ENCODE assay signal across 31 cellular contexts in the genomic region with DNA sequence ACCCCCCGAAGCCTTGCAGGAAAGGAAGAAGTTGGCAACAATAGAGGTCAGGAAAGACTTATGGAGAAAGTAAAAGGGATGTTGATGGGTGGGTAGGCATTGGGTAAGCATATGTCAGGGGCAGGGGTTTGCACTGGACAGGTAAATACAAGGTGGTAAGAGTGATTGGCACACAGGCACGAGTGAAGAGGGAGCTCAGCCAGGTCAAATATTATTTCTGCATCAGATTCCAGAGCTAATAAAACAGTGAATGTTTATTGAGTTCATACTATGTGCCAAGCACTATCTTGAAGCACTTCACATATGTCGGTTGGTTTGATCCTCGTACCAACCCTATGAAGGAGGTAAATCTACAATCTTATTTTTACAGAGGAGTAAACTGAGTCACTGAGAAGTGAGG. TPM values are rescaled to one million over a fixed set of nuclear protein-coding genes. Genes with fewer than 3 reads are reported as not detected.
"Had no signal": no experiment of that assay in that cellular context is flagged by ENCODE, and none has a peak within 500 bp of the region (broad histone marks: within the 10 kb centered on the region; RNA-seq: fewer than 3 reads in every experiment).

No MANE protein-coding gene starts in this region.

- H3K36me3 Mint-ChIP-seq: activated naive CD8-positive, alpha-beta T cell had no signal

- H3K9me3 Mint-ChIP-seq: activated CD8-positive, alpha-beta T cell treated with anti-CD3 and anti-CD28 coated beads for 36 hours; activated T-cell treated with anti-CD3 and anti-CD28 coated beads, Interleukin-2, amount 50 U/mL, for 4 hours; activated T-helper 17 cell treated with anti-CD3 and anti-CD28 coated beads, Interleukin-2, amount 50 U/mL, for 72 hours; central memory CD8-positive, alpha-beta T cell; dendritic cell treated with granulocyte-macrophage colony-stimulating factor and Interleukin-4, amounts not matched to agents 40 ng/mL and 50 ng/mL, for 4 days; endodermal cell; T-helper 2 cell treated with Interferon-gamma antibody and Interleukin-4, amounts not matched to agents 5 μg/mL and 100 μg/mL, for 36 hours had no signal

- H3K27me3 ChIP-seq: brain microvascular endothelial cell had no signal

- H3K9me3 ChIP-seq: gastrocnemius medialis, heart left ventricle had no signal

- DNase-seq: activated CD4-positive, alpha-beta T cell treated with anti-CD3 and anti-CD28 coated beads for 36 hours; activated CD4-positive, alpha-beta T cell treated with anti-CD3 and anti-CD28 coated beads, Interleukin-2, amount 50 U/mL, for 1 hour; activated CD4-positive, alpha-beta T cell treated with anti-CD3 and anti-CD28 coated beads, Interleukin-2, amount 50 U/mL, for 48 hours; activated CD4-positive, CD25-positive, alpha-beta regulatory T cell; activated CD4-positive, CD25-positive, alpha-beta regulatory T cell treated with anti-CD3 and anti-CD28 coated beads, Interleukin-2, amount 50 U/mL, for 72 hours; activated CD8-positive, alpha-beta memory T cell treated with anti-CD3 and anti-CD28 coated beads for 24 hours; activated CD8-positive, alpha-beta T cell treated with anti-CD3 and anti-CD28 coated beads for 36 hours; activated effector memory CD4-positive, alpha-beta T cell treated with Interleukin-2 at 50 U/mL for 16 hours; activated gamma-delta T cell treated with Interleukin-2 at 50 U/mL for 16 hours; activated naive CD4-positive, alpha-beta T cell treated with anti-CD3 and anti-CD28 coated beads, Interleukin-2, amount 50 U/mL, for 16 hours; activated naive CD4-positive, alpha-beta T cell treated with Interleukin-2 at 50 U/mL for 16 hours; activated T-cell treated with anti-CD3 and anti-CD28 coated beads, Interleukin-2, amount 50 U/mL, for 4 hours; amniotic stem cell; anterior cingulate cortex; brain microvascular endothelial cell; dorsolateral prefrontal cortex; effector memory CD4-positive, alpha-beta T cell; endodermal cell; foreskin keratinocyte; gastrocnemius medialis; glutamatergic neuron; heart left ventricle; T-helper 17 cell; T1000 had no signal

- H3K4me1 ChIP-seq: foreskin keratinocyte had no signal

- H3K4me3 ChIP-seq: coronary artery, dorsolateral prefrontal cortex, gastrocnemius medialis, heart left ventricle had no signal

- ATAC-seq: activated CD4-positive, alpha-beta T cell treated with anti-CD3 and anti-CD28 coated beads for 36 hours; activated CD8-positive, alpha-beta T cell treated with anti-CD3 and anti-CD28 coated beads for 36 hours; activated T-cell treated with anti-CD3 and anti-CD28 coated beads, Interleukin-2, amount 50 U/mL, for 4 hours; activated T-helper 17 cell treated with anti-CD3 and anti-CD28 coated beads, Interleukin-2, amount 50 U/mL, for 72 hours; esophagus mucosa; foreskin keratinocyte; gastrocnemius medialis; heart left ventricle; T-helper 17 cell had no signal

- H3K27ac Mint-ChIP-seq: activated CD4-positive, alpha-beta T cell treated with anti-CD3 and anti-CD28 coated beads for 36 hours; activated CD8-positive, alpha-beta T cell treated with anti-CD3 and anti-CD28 coated beads for 36 hours; activated naive CD8-positive, alpha-beta T cell; activated T-helper 17 cell treated with anti-CD3 and anti-CD28 coated beads, Interleukin-2, amount 50 U/mL, for 72 hours; dendritic cell treated with granulocyte-macrophage colony-stimulating factor and Interleukin-4, amounts not matched to agents 40 ng/mL and 50 ng/mL, for 4 days; endodermal cell; T-helper 17 cell; T-helper 2 cell treated with Interferon-gamma antibody and Interleukin-4, amounts not matched to agents 5 μg/mL and 100 μg/mL, for 36 hours had no signal

- H3K4me1 Mint-ChIP-seq: activated CD4-positive, alpha-beta T cell treated with anti-CD3 and anti-CD28 coated beads for 36 hours; activated T-helper 17 cell treated with anti-CD3 and anti-CD28 coated beads, Interleukin-2, amount 50 U/mL, for 72 hours; central memory CD8-positive, alpha-beta T cell; endodermal cell had no signal

- H3K36me3 ChIP-seq: brain microvascular endothelial cell, gastrocnemius medialis, heart left ventricle had no signal

- H3K27ac ChIP-seq: brain microvascular endothelial cell, coronary artery, dorsolateral prefrontal cortex, foreskin keratinocyte, gastrocnemius medialis, heart left ventricle had no signal

- H3K4me3 Mint-ChIP-seq: activated CD4-positive, alpha-beta T cell treated with anti-CD3 and anti-CD28 coated beads for 36 hours; activated CD8-positive, alpha-beta T cell treated with anti-CD3 and anti-CD28 coated beads for 36 hours; activated naive CD8-positive, alpha-beta T cell; activated T-cell treated with anti-CD3 and anti-CD28 coated beads, Interleukin-2, amount 50 U/mL, for 4 hours; activated T-helper 17 cell treated with anti-CD3 and anti-CD28 coated beads, Interleukin-2, amount 50 U/mL, for 72 hours; central memory CD8-positive, alpha-beta T cell; dendritic cell treated with granulocyte-macrophage colony-stimulating factor and Interleukin-4, amounts not matched to agents 40 ng/mL and 50 ng/mL, for 4 days; endodermal cell; T-helper 17 cell; T-helper 2 cell treated with Interferon-gamma antibody and Interleukin-4, amounts not matched to agents 5 μg/mL and 100 μg/mL, for 36 hours had no signal

RNA-seq across cellular contexts. Expression of a gene that starts 6.6 kb away (rescaled TPM):
- total RNA-seq: activated CD4-positive, alpha-beta T cell treated with anti-CD3 and anti-CD28 coated beads for 36 hours; activated CD8-positive, alpha-beta T cell treated with anti-CD3 and anti-CD28 coated beads for 36 hours; T-helper 17 cell had no signal
